ENCODE assay signal across 9 cellular contexts in the genomic region with DNA sequence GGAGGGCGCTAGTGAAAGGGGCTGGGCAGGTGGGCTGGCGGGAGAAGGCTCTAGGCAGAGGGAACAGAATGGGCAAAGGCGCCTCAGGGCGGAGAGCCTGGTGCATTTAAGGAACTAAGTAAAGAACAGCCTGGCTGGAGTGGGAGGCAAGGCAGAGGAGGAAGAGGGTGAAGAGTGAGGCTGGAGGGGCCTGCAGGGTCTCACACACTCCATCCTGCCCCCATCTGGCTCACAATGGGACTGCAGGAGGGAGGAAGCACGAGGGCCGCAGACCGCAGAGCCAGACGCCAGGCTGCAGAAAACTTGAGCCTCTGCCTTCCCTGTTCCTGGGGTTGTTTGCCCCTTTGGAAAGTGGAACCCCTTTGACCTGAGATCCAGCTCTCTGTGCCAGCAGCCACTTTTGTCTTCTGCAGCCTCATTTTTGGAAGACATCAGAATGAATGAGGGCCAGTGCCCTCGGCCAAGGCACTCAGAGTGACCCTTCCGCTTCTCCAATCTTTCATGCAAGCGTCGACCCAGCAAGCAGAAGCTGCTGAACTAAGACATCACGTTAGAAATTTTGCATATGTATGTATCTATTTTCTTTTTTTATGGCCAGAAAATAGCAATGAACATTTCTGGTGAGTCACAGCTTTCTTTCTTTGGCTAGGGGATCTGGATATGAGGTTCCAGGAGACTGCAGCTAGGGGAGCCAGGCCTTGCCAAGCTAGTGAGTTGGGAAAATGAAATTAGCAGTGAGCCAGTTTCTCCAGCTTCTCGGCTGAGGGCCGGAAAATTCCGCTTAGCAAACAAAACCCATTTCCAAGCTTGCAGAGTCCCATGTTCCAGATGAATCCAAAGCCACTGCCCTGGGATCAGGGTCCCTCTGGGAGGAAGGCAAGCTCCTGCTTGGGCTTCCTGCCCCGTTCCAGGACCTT.
DNase-seq lines count a peak whose midpoint lies in the region; ATAC-seq, FAIRE-seq and TF ChIP-seq lines count a peak whose summit lies in the region.
"Had no signal": no experiment of that assay in that cellular context is flagged by ENCODE, and none has a peak within 500 bp of the region (broad histone marks: within the 10 kb centered on the region; RNA-seq: fewer than 3 reads in every experiment).

No MANE protein-coding gene starts in this region.

- no peak overlapping the region for H4K91ac ChIP-seq in IMR-90 (ENCODE audit: insufficient read depth, low read depth, low read length)

- H3K14ac ChIP-seq in IMR-90 (replicated peaks; ENCODE audit: low read depth, low read length) = no peak overlapping the region

- in situ Hi-C loops in IMR-90 (cut with MboI; ENCODE audit: low sequenced_read_pairs) = no loop called here

- no peak overlapping the region for H3K4me2 ChIP-seq in IMR-90 (ENCODE audit: low read depth, low read length)

- no peak overlapping the region for H2AFZ ChIP-seq in IMR-90 (replicated peaks; ENCODE audit: low read length, poor library complexity)

- peaks cover 2% of the 10 kb centered on the region for H3K27me3 ChIP-seq in IMR-90 (ENCODE audit: control insufficient read depth, insufficient read depth, low read length)
- H3K27me3 ChIP-seq in endodermal cell (ENCODE audit: control insufficient read depth, insufficient read depth, low read length, poor library complexity, severe bottlenecking) = no peaks in the 10 kb centered on the region

- CTCF ChIA-PET in IMR-90 (lab: Yijun Ruan, JAX) = interaction anchor here (1.1 kb wide), 1 partner anchor 138 kb away, joined by 4 read pairs; a partner anchor contains a TSS
- CTCF ChIA-PET in activated CD8-positive, alpha-beta memory T cell treated with anti-CD3 and anti-CD28 coated beads, Interleukin-2, amount 10 ng/mL, durations not matched to agents 7 days and 5 days (lab: Charles Lee) = no interaction called here

- peaks cover 8% of the 10 kb centered on the region for H3K9me3 Mint-ChIP-seq in endodermal cell
- H3K9me3 Mint-ChIP-seq in activated CD8-positive, alpha-beta memory T cell treated with anti-CD3 and anti-CD28 coated beads, Interleukin-2, amount 10 ng/mL, durations not matched to agents 7 days and 5 days (ENCODE audit: low read depth) = no peaks in the 10 kb centered on the region

- no peak overlapping the region for H3K27ac Mint-ChIP-seq in endodermal cell
- H3K27ac Mint-ChIP-seq in activated CD8-positive, alpha-beta memory T cell treated with anti-CD3 and anti-CD28 coated beads, Interleukin-2, amount 10 ng/mL, durations not matched to agents 7 days and 5 days = no peak overlapping the region

- intact Hi-C loops in IMR-90 (cut with micrococcal nuclease) = no loop called here

- H4K5ac ChIP-seq in IMR-90 (ENCODE audit: low read depth, low read length) = no peak overlapping the region

- H3K23ac ChIP-seq in IMR-90 (ENCODE audit: low read depth, low read length) = no peak overlapping the region

- H3K4me3 ChIP-seq in AG10803 (ENCODE audit: low read length) (no peak overlapping the region), IMR-90 (ENCODE audit: insufficient read depth, low read depth, low read length) (no peak overlapping the region), endodermal cell (ENCODE audit: low read length) (no peak overlapping the region)

- TF ChIP-seq RAD21 in IMR-90 (IDR thresholded peaks at IDR 0.05; ENCODE audit: low read length) = no peak

- no peaks in the 10 kb centered on the region for H4K20me1 ChIP-seq in IMR-90 (ENCODE audit: insufficient read depth, low read length)

- peaks cover 28% of the 10 kb centered on the region for H3K4me1 Mint-ChIP-seq in endodermal cell
- no peaks in the 10 kb centered on the region for H3K4me1 Mint-ChIP-seq in activated CD8-positive, alpha-beta memory T cell treated with anti-CD3 and anti-CD28 coated beads, Interleukin-2, amount 10 ng/mL, durations not matched to agents 7 days and 5 days

- H3K79me1 ChIP-seq in IMR-90 (ENCODE audit: low read depth in 1 of 2, low read length in 2 of 2) = no peaks in the 10 kb centered on the region

- dilution Hi-C loops in IMR-90 (cut with HindIII; ENCODE audit: low sequenced_read_pairs, unreplicated experiment) = no loop called here

- no peaks in the 10 kb centered on the region for H3K36me3 ChIP-seq in IMR-90 (ENCODE audit: control insufficient read depth, insufficient read depth, low read length)
- no peaks in the 10 kb centered on the region for H3K36me3 ChIP-seq in endodermal cell (ENCODE audit: control insufficient read depth, insufficient read depth, low read length)

- ATAC-seq in IMR-90 (ENCODE audit: low read depth) = no peak
- ATAC-seq in activated CD8-positive, alpha-beta memory T cell treated with anti-CD3 and anti-CD28 coated beads, Interleukin-2, amount 10 ng/mL, durations not matched to agents 7 days and 5 days = no peak

- TF ChIP-seq POLR2A in IMR-90 (IDR thresholded peaks at IDR 0.05; ENCODE audit: low read depth, low read length) (no peak), H54 (IDR thresholded peaks at IDR 0.05; ENCODE audit: low read depth, low read length) (no peak)

- H3K4ac ChIP-seq in IMR-90 (ENCODE audit: low read depth, low read length) = no peak overlapping the region

- peaks cover 8% of the 10 kb centered on the region for H3K27me3 Mint-ChIP-seq in endodermal cell (ENCODE audit: insufficient read depth)
- H3K27me3 Mint-ChIP-seq in activated CD8-positive, alpha-beta memory T cell treated with anti-CD3 and anti-CD28 coated beads, Interleukin-2, amount 10 ng/mL, durations not matched to agents 7 days and 5 days = peaks cover 5% of the 10 kb centered on the region

- no peaks in the 10 kb centered on the region for H3K36me3 Mint-ChIP-seq in endodermal cell (ENCODE audit: low read depth)
- H3K36me3 Mint-ChIP-seq in activated CD8-positive, alpha-beta memory T cell treated with anti-CD3 and anti-CD28 coated beads, Interleukin-2, amount 10 ng/mL, durations not matched to agents 7 days and 5 days = no peaks in the 10 kb centered on the region

- H3K4me1 ChIP-seq in IMR-90 (ENCODE audit: control insufficient read depth, insufficient read depth, low read length) (no peaks in the 10 kb centered on the region), endodermal cell (ENCODE audit: control insufficient read depth, insufficient read depth, low read length) (peaks cover 4% of the 10 kb centered on the region)

- no peak overlapping the region for H3K18ac ChIP-seq in IMR-90 (ENCODE audit: low read depth, low read length)

- no peak overlapping the region for H4K8ac ChIP-seq in IMR-90 (ENCODE audit: low read depth in 2 of 2, low read length in 2 of 2)

- H2BK15ac ChIP-seq in IMR-90 (ENCODE audit: low read depth, low read length) = no peak overlapping the region

- no peak overlapping the region for H2AK5ac ChIP-seq in IMR-90 (ENCODE audit: low read depth, low read length)

- DNase-seq in AG10803 (ENCODE audit: low read depth) (peak; percentile 34), IMR-90 (peak; percentile 0), endodermal cell (peak; percentile 91), midbrain (lab: John Stamatoyannopoulos, UW) (peak; percentile 63), T-helper 9 cell (no peak), D721Med (ENCODE audit: insufficient read length, low spot score) (no peak), H54 (ENCODE audit: insufficient read length, low spot score) (no peak)
- DNase-seq in activated CD8-positive, alpha-beta memory T cell treated with anti-CD3 and anti-CD28 coated beads, Interleukin-2, amount 10 ng/mL, durations not matched to agents 7 days and 5 days = no peak
- DNase-seq: Calu3 had no signal

- no TSS peak for BruUV-seq in IMR-90 (replicated peaks; lab: Mats Ljungman, UMichigan)

- H2AK9ac ChIP-seq in IMR-90 (replicated peaks; ENCODE audit: low read depth, low read length, poor library complexity) = no peak overlapping the region

- no peaks in the 10 kb centered on the region for H3K9me1 ChIP-seq in IMR-90 (ENCODE audit: insufficient read depth, low read length)

- H2BK20ac ChIP-seq in IMR-90 (ENCODE audit: low read depth, low read length) = no peak overlapping the region

- POLR2A ChIA-PET in IMR-90 (lab: Charles Lee; ENCODE audit: unreplicated experiment) = no interaction called here

- WGBS in IMR-90 (ENCODE audit: extremely low coverage in 2 of 2, insufficient read length in 1 of 2), 2 experiments = 83% methylated on average over 2 of the region's 17 CpGs; no CpG with 5 or more reads in 1 of the 2 experiments
- 92 to 95% methylated on average over 12 to 17 of the region's 17 CpGs for WGBS in endodermal cell (ENCODE audit: insufficient coverage in 1 of 2, insufficient read length in 1 of 2), 2 experiments

- FAIRE-seq in D721Med (lab: Jason Lieb, UNC) (no peak), H54 (lab: Jason Lieb, UNC) (no peak)

- no peak overlapping the region for H3K56ac ChIP-seq in IMR-90 (ENCODE audit: extremely low read depth, insufficient read depth, low read length)

- H3K4me3 Mint-ChIP-seq in endodermal cell = no peak overlapping the region
- H3K4me3 Mint-ChIP-seq in activated CD8-positive, alpha-beta memory T cell treated with anti-CD3 and anti-CD28 coated beads, Interleukin-2, amount 10 ng/mL, durations not matched to agents 7 days and 5 days = no peak overlapping the region

- no peak overlapping the region for H2BK5ac ChIP-seq in IMR-90 (ENCODE audit: low read depth, low read length, poor library complexity, severe bottlenecking)

- no peak overlapping the region for H3K9ac ChIP-seq in IMR-90 (ENCODE audit: low read depth, low read length)
- H3K9ac ChIP-seq in endodermal cell (ENCODE audit: extremely low read depth, low read length, poor library complexity, severe bottlenecking) = no peak overlapping the region

- H3K27ac ChIP-seq in IMR-90 (ENCODE audit: insufficient read depth, low read length) (no peak overlapping the region), endodermal cell (ENCODE audit: low read depth, low read length) (no peak overlapping the region)

- H2BK120ac ChIP-seq in IMR-90 (ENCODE audit: low read depth, low read length) = no peak overlapping the region

- H3K9me3 ChIP-seq in IMR-90 (ENCODE audit: control insufficient read depth, insufficient read depth, low read length) (no peaks in the 10 kb centered on the region), endodermal cell (ENCODE audit: control insufficient read depth, low read length) (peaks cover 7% of the 10 kb centered on the region)

- TF ChIP-seq CTCF in AG10803 (conservative IDR thresholded peaks at IDR 0.05; ENCODE audit: low read length) (peak; percentile 27), IMR-90 (conservative IDR thresholded peaks at IDR 0.05; ENCODE audit: low read depth, low read length) (no peak), endodermal cell (conservative IDR thresholded peaks at IDR 0.05) (peak; percentile 73), D721Med (IDR thresholded peaks at IDR 0.05; ENCODE audit: insufficient read depth, missing control alignments) (no peak)

TF ChIP-seq in IMR-90, 13 proteins besides CTCF, POLR2A, EP300 and RAD21 (continues in another document):
- no peak for TF ChIP-seq SMC3 (IDR thresholded peaks at IDR 0.05; ENCODE audit: low read depth, low read length)
- no peak for TF ChIP-seq MAFK (IDR thresholded peaks at IDR 0.05; ENCODE audit: low read depth, low read length)
- TF ChIP-seq RCOR1 (IDR thresholded peaks at IDR 0.05; ENCODE audit: insufficient replicate concordance, low read length) = no peak
- no peak for TF ChIP-seq BHLHE40 (IDR thresholded peaks at IDR 0.05; ENCODE audit: low read depth, low read length)
- no peak for TF ChIP-seq CHD1 (IDR thresholded peaks at IDR 0.05; ENCODE audit: low read depth, low read length)

Comparison
In these comparisons a context has a peak if more than half of its experiments do, and no peak if none do; other contexts are left out.
1. DNase-seq: peak in AG10803 (single experiment), IMR-90 (single experiment), endodermal cell (single experiment) and midbrain (single experiment); none in T-helper 9 cell (single experiment), D721Med (single experiment), H54 (single experiment) and activated CD8-positive, alpha-beta memory T cell treated with anti-CD3 and anti-CD28 coated beads, Interleukin-2, amount 10 ng/mL, durations not matched to agents 7 days and 5 days (single experiment).
2. CTCF ChIP-seq: peak in AG10803 (single experiment) and endodermal cell (single experiment); none in IMR-90 (single experiment) and D721Med (single experiment).